20 cellular contexts compared by ENCODE assay signal in genomic region chr2:134080759-134081158, GRCh38.
"Had no signal": no experiment of that assay in that cellular context is flagged by ENCODE, and none has a peak within 500 bp of the region (broad histone marks: within the 10 kb centered on the region; RNA-seq: fewer than 3 reads in every experiment).

No MANE protein-coding gene starts in this region.

- ATAC-seq: activated CD8-positive, alpha-beta T cell treated with anti-CD3 and anti-CD28 coated beads for 36 hours; body of pancreas; effector memory CD8-positive, alpha-beta T cell; pancreas; stimulated activated effector memory CD8-positive, alpha-beta T cell treated with anti-CD3 and anti-CD28 coated beads, Interleukin-12 subunit alpha, Interleukin-12 subunit beta, amount 100 ng/mL, for 72 hours; T-helper 17 cell had no signal

- DNase-seq: activated B cell treated with CpG ODN at 0.5 μM for 24 hours; activated CD4-positive, alpha-beta T cell treated with anti-CD3 and anti-CD28 coated beads for 48 hours; activated CD8-positive, alpha-beta T cell treated with anti-CD3 and anti-CD28 coated beads for 36 hours; activated effector memory CD4-positive, alpha-beta T cell treated with anti-CD3 and anti-CD28 coated beads, Interleukin-2, amount 50 U/mL, for 16 hours; activated T-cell treated with anti-CD3 and anti-CD28 coated beads, Interleukin-2, amount 50 U/mL, for 48 hours; amniotic stem cell; body of pancreas; cerebellar nuclear complex; dermis blood vessel endothelial cell; effector memory CD8-positive, alpha-beta T cell; gastrocnemius medialis; pancreas; stimulated activated CD4-positive, alpha-beta T cell treated with anti-CD3 and anti-CD28 coated beads, Interleukin-12 subunit alpha, Interleukin-12 subunit beta, amount 100 ng/mL, for 4 hours; stimulated activated CD4-positive, alpha-beta T cell treated with anti-CD3 and anti-CD28 coated beads, Interleukin-2, amount 100 ng/mL, for 24 hours; T-helper 17 cell; tibial artery; uterus had no signal

- H2AFZ ChIP-seq: hepatocyte had no signal

- H3K4me1 ChIP-seq: body of pancreas, gastrocnemius medialis, pancreas, tibial artery, uterus had no signal

- H3K4me2 ChIP-seq: hepatocyte had no signal

- H3K4me3 ChIP-seq: body of pancreas, gastrocnemius medialis, hepatocyte, lung, pancreas, tibial artery, uterus had no signal

- H3K27me3 ChIP-seq: body of pancreas, gastrocnemius medialis, hepatocyte, pancreas, tibial artery, uterus had no signal

- H3K36me3 ChIP-seq: gastrocnemius medialis, pancreas, tibial artery, uterus had no signal

- H3K9me3 ChIP-seq: body of pancreas, gastrocnemius medialis, pancreas, tibial artery, uterus had no signal

- H3K27ac ChIP-seq: body of pancreas, gastrocnemius medialis, hepatocyte, pancreas, tibial artery, uterus had no signal

- H3K79me2 ChIP-seq: hepatocyte had no signal
